In the genomic region with DNA sequence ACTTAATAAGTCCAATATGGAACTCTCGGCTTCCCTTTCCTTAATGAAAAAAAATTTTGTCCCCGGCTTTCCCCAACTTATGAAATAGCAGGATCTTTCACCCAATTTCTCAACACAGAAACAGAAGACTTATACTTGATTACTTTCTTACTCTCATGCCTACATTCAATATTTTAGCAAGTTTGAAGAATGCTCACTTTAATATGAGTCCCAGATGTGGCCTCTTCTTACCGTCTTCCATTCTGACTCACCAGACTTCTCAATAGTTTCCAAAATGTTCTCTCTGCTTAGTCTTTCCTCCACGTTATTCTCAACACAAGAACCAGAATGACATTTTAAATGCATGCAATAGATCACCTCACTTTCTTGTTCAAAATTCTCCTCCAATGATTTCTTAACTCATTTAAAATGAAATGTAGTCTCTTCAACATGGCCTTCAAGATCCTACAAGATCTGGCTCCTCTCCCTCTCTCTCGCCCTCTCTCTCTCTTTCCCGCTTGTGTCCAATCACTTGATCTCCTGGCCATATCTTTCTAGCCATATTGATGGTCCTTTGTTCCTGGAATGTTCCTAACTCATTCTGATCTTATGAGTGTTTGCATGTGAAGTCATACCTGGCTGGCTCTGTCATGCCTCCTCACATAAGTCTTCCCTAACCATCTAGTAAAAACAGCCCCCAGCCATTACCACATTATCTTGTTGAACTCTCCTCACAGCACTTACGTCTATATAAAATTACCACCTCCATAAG, we compare ENCODE assay signal across 1 cellular context.
TF ChIP-seq lines count a peak whose summit lies in the region.

No MANE protein-coding gene starts in this region.

TF ChIP-seq in H1, 55 proteins besides CTCF, POLR2A, EP300 and RAD21 (continued from another document):
- TF ChIP-seq, protein P1, sequence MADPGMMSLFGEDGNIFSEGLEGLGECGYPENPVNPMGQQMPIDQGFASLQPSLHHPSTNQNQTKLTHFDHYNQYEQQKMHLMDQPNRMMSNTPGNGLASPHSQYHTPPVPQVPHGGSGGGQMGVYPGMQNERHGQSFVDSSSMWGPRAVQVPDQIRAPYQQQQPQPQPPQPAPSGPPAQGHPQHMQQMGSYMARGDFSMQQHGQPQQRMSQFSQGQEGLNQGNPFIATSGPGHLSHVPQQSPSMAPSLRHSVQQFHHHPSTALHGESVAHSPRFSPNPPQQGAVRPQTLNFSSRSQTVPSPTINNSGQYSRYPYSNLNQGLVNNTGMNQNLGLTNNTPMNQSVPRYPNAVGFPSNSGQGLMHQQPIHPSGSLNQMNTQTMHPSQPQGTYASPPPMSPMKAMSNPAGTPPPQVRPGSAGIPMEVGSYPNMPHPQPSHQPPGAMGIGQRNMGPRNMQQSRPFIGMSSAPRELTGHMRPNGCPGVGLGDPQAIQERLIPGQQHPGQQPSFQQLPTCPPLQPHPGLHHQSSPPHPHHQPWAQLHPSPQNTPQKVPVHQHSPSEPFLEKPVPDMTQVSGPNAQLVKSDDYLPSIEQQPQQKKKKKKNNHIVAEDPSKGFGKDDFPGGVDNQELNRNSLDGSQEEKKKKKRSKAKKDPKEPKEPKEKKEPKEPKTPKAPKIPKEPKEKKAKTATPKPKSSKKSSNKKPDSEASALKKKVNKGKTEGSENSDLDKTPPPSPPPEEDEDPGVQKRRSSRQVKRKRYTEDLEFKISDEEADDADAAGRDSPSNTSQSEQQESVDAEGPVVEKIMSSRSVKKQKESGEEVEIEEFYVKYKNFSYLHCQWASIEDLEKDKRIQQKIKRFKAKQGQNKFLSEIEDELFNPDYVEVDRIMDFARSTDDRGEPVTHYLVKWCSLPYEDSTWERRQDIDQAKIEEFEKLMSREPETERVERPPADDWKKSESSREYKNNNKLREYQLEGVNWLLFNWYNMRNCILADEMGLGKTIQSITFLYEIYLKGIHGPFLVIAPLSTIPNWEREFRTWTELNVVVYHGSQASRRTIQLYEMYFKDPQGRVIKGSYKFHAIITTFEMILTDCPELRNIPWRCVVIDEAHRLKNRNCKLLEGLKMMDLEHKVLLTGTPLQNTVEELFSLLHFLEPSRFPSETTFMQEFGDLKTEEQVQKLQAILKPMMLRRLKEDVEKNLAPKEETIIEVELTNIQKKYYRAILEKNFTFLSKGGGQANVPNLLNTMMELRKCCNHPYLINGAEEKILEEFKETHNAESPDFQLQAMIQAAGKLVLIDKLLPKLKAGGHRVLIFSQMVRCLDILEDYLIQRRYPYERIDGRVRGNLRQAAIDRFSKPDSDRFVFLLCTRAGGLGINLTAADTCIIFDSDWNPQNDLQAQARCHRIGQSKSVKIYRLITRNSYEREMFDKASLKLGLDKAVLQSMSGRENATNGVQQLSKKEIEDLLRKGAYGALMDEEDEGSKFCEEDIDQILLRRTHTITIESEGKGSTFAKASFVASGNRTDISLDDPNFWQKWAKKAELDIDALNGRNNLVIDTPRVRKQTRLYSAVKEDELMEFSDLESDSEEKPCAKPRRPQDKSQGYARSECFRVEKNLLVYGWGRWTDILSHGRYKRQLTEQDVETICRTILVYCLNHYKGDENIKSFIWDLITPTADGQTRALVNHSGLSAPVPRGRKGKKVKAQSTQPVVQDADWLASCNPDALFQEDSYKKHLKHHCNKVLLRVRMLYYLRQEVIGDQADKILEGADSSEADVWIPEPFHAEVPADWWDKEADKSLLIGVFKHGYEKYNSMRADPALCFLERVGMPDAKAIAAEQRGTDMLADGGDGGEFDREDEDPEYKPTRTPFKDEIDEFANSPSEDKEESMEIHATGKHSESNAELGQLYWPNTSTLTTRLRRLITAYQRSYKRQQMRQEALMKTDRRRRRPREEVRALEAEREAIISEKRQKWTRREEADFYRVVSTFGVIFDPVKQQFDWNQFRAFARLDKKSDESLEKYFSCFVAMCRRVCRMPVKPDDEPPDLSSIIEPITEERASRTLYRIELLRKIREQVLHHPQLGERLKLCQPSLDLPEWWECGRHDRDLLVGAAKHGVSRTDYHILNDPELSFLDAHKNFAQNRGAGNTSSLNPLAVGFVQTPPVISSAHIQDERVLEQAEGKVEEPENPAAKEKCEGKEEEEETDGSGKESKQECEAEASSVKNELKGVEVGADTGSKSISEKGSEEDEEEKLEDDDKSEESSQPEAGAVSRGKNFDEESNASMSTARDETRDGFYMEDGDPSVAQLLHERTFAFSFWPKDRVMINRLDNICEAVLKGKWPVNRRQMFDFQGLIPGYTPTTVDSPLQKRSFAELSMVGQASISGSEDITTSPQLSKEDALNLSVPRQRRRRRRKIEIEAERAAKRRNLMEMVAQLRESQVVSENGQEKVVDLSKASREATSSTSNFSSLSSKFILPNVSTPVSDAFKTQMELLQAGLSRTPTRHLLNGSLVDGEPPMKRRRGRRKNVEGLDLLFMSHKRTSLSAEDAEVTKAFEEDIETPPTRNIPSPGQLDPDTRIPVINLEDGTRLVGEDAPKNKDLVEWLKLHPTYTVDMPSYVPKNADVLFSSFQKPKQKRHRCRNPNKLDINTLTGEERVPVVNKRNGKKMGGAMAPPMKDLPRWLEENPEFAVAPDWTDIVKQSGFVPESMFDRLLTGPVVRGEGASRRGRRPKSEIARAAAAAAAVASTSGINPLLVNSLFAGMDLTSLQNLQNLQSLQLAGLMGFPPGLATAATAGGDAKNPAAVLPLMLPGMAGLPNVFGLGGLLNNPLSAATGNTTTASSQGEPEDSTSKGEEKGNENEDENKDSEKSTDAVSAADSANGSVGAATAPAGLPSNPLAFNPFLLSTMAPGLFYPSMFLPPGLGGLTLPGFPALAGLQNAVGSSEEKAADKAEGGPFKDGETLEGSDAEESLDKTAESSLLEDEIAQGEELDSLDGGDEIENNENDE (IDR thresholded peaks at IDR 0.05; ENCODE audit: insufficient replicate concordance, low read length): no peak
- TF ChIP-seq KDM5A (IDR thresholded peaks at IDR 0.05; ENCODE audit: low read length): no peak
- TF ChIP-seq POU5F1 (IDR thresholded peaks at IDR 0.05; ENCODE audit: low read depth, low read length): no peak
- TF ChIP-seq ASH2L (IDR thresholded peaks at IDR 0.05; ENCODE audit: low read length): no peak
